Comparison of ENCODE assay signal across 10 cellular contexts in genomic region chr16:4942481-4942880, GRCh38. TPM values are rescaled to one million over a fixed set of nuclear protein-coding genes. Genes with fewer than 3 reads are reported as not detected.
DNase-seq lines count a peak whose midpoint lies in the region; ATAC-seq and TF ChIP-seq lines count a peak whose summit lies in the region.
"Had no signal": no experiment of that assay in that cellular context is flagged by ENCODE, and none has a peak within 500 bp of the region (broad histone marks: within the 10 kb centered on the region; RNA-seq: fewer than 3 reads in every experiment).

No MANE protein-coding gene starts in this region.

- no peak for ATAC-seq in upper lobe of right lung

- intact Hi-C loops in left ventricle myocardium inferior (cut with micrococcal nuclease) (no loop called here), cardiac septum (cut with DNase I) (no loop called here), upper lobe of right lung (cut with DNase I) (no loop called here)

- TF ChIP-seq CTCF in left ventricle myocardium inferior (IDR thresholded peaks at IDR 0.05; ENCODE audit: borderline replicate concordance) (no peak), osteoblast (IDR thresholded peaks at IDR 0.05; ENCODE audit: extremely low read depth, low read depth, low read length) (no peak), upper lobe of right lung (IDR thresholded peaks at IDR 0.05) (no peak)

- H2AFZ ChIP-seq in osteoblast (ENCODE audit: low read length): no peak overlapping the region

- peak overlapping the region; percentile 47 for H3K9ac ChIP-seq in endocrine pancreas (ENCODE audit: control insufficient read depth, insufficient read depth, low read length)

- peaks cover 3% of the 10 kb centered on the region for H3K27me3 ChIP-seq in left ventricle myocardium inferior (ENCODE audit: low read depth)
- H3K27me3 ChIP-seq in endocrine pancreas (ENCODE audit: control insufficient read depth, insufficient read depth, low read length): no peaks in the 10 kb centered on the region
- H3K27me3 ChIP-seq in osteoblast (ENCODE audit: insufficient read depth, low read length): peaks cover 13% of the 10 kb centered on the region
- peaks cover 1% of the 10 kb centered on the region for H3K27me3 ChIP-seq in upper lobe of right lung

- H3K27ac ChIP-seq in left ventricle myocardium inferior (replicated peaks): peak overlapping the region; percentile 74
- peak overlapping the region; percentile 72 for H3K27ac ChIP-seq in osteoblast (ENCODE audit: low read depth, low read length)
- H3K27ac ChIP-seq in upper lobe of right lung: peak overlapping the region; percentile 70

- H4K20me1 ChIP-seq in osteoblast (ENCODE audit: insufficient read depth, low read length): no peaks in the 10 kb centered on the region

- H3K9me3 ChIP-seq in left ventricle myocardium inferior (replicated peaks) (no peaks in the 10 kb centered on the region), endocrine pancreas (ENCODE audit: control insufficient read depth, low read length) (no peaks in the 10 kb centered on the region), osteoblast (ENCODE audit: low read depth, low read length) (no peaks in the 10 kb centered on the region), upper lobe of right lung (no peaks in the 10 kb centered on the region)

- peak overlapping the region; percentile 76 for H3K4me2 ChIP-seq in osteoblast (ENCODE audit: insufficient read depth, low read length)

- peaks cover 39% of the 10 kb centered on the region for H3K4me1 ChIP-seq in left ventricle myocardium inferior
- no peaks in the 10 kb centered on the region for H3K4me1 ChIP-seq in endocrine pancreas (ENCODE audit: control insufficient read depth, insufficient read depth, low read length)
- H3K4me1 ChIP-seq in osteoblast (ENCODE audit: insufficient read depth, low read length): peaks cover 34% of the 10 kb centered on the region
- peaks cover 43% of the 10 kb centered on the region for H3K4me1 ChIP-seq in upper lobe of right lung

- no peaks in the 10 kb centered on the region for H3K36me3 ChIP-seq in left ventricle myocardium inferior
- no peaks in the 10 kb centered on the region for H3K36me3 ChIP-seq in endocrine pancreas (ENCODE audit: control insufficient read depth, insufficient read depth, low read length)
- no peaks in the 10 kb centered on the region for H3K36me3 ChIP-seq in osteoblast (ENCODE audit: insufficient read depth, low read length)
- no peaks in the 10 kb centered on the region for H3K36me3 ChIP-seq in upper lobe of right lung

- H3K4me3 ChIP-seq in left ventricle myocardium inferior: no peak overlapping the region
- H3K4me3 ChIP-seq in endocrine pancreas (ENCODE audit: control insufficient read depth, insufficient read depth, low read length): no peak overlapping the region
- no peak overlapping the region for H3K4me3 ChIP-seq in osteoblast (ENCODE audit: insufficient read depth, low read length)
- H3K4me3 ChIP-seq in upper lobe of right lung: no peak overlapping the region

- H3K79me2 ChIP-seq in osteoblast (ENCODE audit: insufficient read depth, low read length): no peaks in the 10 kb centered on the region

- DNase-seq in left ventricle myocardium inferior (no peak), cardiac septum (ENCODE audit: low spot score) (no peak), osteoblast (ENCODE audit: insufficient read length, low spot score, missing footprints) (peak; percentile 48), upper lobe of right lung (peak; percentile 39), SHP77 treated with DMSO at 0.1 percent for 48 hours (lab: John Stamatoyannopoulos, UW) (no peak), NCI-H2227 treated with DMSO at 0.1 percent for 48 hours (lab: John Stamatoyannopoulos, UW) (no peak), NOMO-1 treated with DMSO at 0.1 percent for 48 hours (lab: John Stamatoyannopoulos, UW; ENCODE audit: unreplicated experiment) (no peak)
- DNase-seq: glutamatergic neuron had no signal

RNA-seq across cellular contexts. Expression of gene PPL, which starts 5.5 kb away (rescaled TPM):
- total RNA-seq in left ventricle myocardium inferior: 7.6 TPM
- 5.6 TPM for total RNA-seq in cardiac septum
- 24.2 and 27.1 TPM in 2 replicates for total RNA-seq in osteoblast
- total RNA-seq in upper lobe of right lung: 78.1 TPM
- total RNA-seq: OCI-LY7 had no signal

RNA-seq across cellular contexts. Expression of gene SEC14L5, which starts 15.6 kb away (rescaled TPM):
- total RNA-seq in left ventricle myocardium inferior (15.5 TPM), cardiac septum (0.70 TPM), osteoblast (under 0.01 and 0.29 TPM in 2 replicates), upper lobe of right lung (0.52 TPM)
- total RNA-seq: OCI-LY7 had no signal

Comparison
In these comparisons a context has a peak if more than half of its experiments do, and no peak if none do; other contexts are left out.
1. DNase-seq: peak in osteoblast (single experiment) and upper lobe of right lung (single experiment); none in left ventricle myocardium inferior (single experiment), cardiac septum (single experiment), SHP77 treated with DMSO at 0.1 percent for 48 hours (single experiment), NCI-H2227 treated with DMSO at 0.1 percent for 48 hours (single experiment) and NOMO-1 treated with DMSO at 0.1 percent for 48 hours (single experiment).
2. Peak in every context shown above with its lines, with median percentiles within 50 percentile points of each other: H3K27ac ChIP-seq.